14 cellular contexts compared by ENCODE assay signal in the genomic region with DNA sequence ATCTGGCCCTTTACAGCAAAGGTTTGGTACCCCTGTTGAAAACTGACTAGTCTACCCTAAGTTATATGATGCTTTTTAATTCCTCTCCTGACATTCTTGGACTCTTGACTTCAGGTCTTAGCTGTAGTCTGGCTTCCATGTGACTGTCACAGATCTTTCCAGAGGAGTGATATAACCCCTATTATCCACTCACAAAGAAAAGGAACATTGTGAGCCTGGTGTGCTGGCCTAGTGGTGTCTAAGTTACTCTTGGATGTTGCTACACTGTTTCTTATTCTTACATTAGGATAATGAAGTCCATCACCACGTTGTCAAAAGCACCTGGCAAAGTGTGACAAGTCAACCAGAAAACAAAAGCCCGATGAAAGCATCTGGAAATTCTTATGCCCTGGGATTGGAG. TPM values are rescaled to one million over a fixed set of nuclear protein-coding genes. Genes with fewer than 3 reads are reported as not detected.
A peak's percentile ranks its signal among the peaks of the same experiment; 100 is the strongest.
DNase-seq lines count a peak whose midpoint lies in the region; ATAC-seq and TF ChIP-seq lines count a peak whose summit lies in the region.
"Had no signal": no experiment of that assay in that cellular context is flagged by ENCODE, and none has a peak within 500 bp of the region (broad histone marks: within the 10 kb centered on the region; RNA-seq: fewer than 3 reads in every experiment).

No MANE protein-coding gene starts in this region.

- intact Hi-C loops in left ventricle myocardium superior (cut with micrococcal nuclease) (loop anchor here (10.0 kb wide), 1 partner anchor 88 kb away; no protein-coding TSS in a partner anchor), Right ventricle myocardium superior (cut with DNase I) (no loop called here)

- H3K27me3 Mint-ChIP-seq in activated T-helper 17 cell treated with anti-CD3 and anti-CD28 coated beads, Interleukin-2, amount 50 U/mL, for 72 hours: no peaks in the 10 kb centered on the region
- H3K27me3 Mint-ChIP-seq in memory B cell: no peaks in the 10 kb centered on the region

- no peaks in the 10 kb centered on the region for H3K9me3 Mint-ChIP-seq in activated T-helper 17 cell treated with anti-CD3 and anti-CD28 coated beads, Interleukin-2, amount 50 U/mL, for 72 hours
- no peaks in the 10 kb centered on the region for H3K9me3 Mint-ChIP-seq in memory B cell
- H3K9me3 Mint-ChIP-seq: H9 had no signal

- DNase-seq in left ventricle myocardium superior: no peak
- no peak for DNase-seq in Right ventricle myocardium superior
- no peak for DNase-seq in memory B cell (ENCODE audit: low spot score in 2 of 2)
- DNase-seq in GM13976 (ENCODE audit: low spot score): no peak
- no peak for DNase-seq in SKM-1 (lab: John Stamatoyannopoulos, UW; ENCODE audit: unreplicated experiment)
- DNase-seq: DMS79, H9, MG63, NCI-H1092 treated with DMSO at 0.1 percent for 48 hours, NCI-H1694, NCI-H510A treated with DMSO at 0.1 percent for 48 hours had no signal

- no peak overlapping the region for H3K4me3 Mint-ChIP-seq in activated T-helper 17 cell treated with anti-CD3 and anti-CD28 coated beads, Interleukin-2, amount 50 U/mL, for 72 hours
- H3K4me3 Mint-ChIP-seq in memory B cell: no peak overlapping the region
- H3K4me3 Mint-ChIP-seq: H9 had no signal

- peak overlapping the region; percentile 74 for H3K27ac Mint-ChIP-seq in activated T-helper 17 cell treated with anti-CD3 and anti-CD28 coated beads, Interleukin-2, amount 50 U/mL, for 72 hours
- H3K27ac Mint-ChIP-seq in memory B cell: peak overlapping the region; percentile 57
- H3K27ac Mint-ChIP-seq: H9 had no signal

- TF ChIP-seq CTCF in GM13976 (IDR thresholded peaks at IDR 0.05; ENCODE audit: borderline replicate concordance, control extremely low read depth, extremely low read depth, insufficient read depth, missing control alignments): no peak

- in situ Hi-C loops in GM13976 (cut with MboI; ENCODE audit: low sequenced_read_pairs, unreplicated experiment): no loop called here

- H3K4me1 Mint-ChIP-seq in activated T-helper 17 cell treated with anti-CD3 and anti-CD28 coated beads, Interleukin-2, amount 50 U/mL, for 72 hours: peaks cover 5% of the 10 kb centered on the region
- H3K4me1 Mint-ChIP-seq in memory B cell: no peaks in the 10 kb centered on the region

- peaks cover 81% of the 10 kb centered on the region for H3K36me3 Mint-ChIP-seq in activated T-helper 17 cell treated with anti-CD3 and anti-CD28 coated beads, Interleukin-2, amount 50 U/mL, for 72 hours (ENCODE audit: low read depth)
- peaks cover 29% of the 10 kb centered on the region for H3K36me3 Mint-ChIP-seq in memory B cell

- ATAC-seq in left ventricle myocardium superior (peak; percentile 24), Right ventricle myocardium superior (ENCODE audit: poor library complexity) (no peak), memory B cell (ENCODE audit: low read depth) (no peak), HG02759 (IDR thresholded peaks at IDR 0.05; ENCODE audit: unreplicated experiment) (no peak)
- no peak for ATAC-seq in activated T-helper 17 cell treated with anti-CD3 and anti-CD28 coated beads, Interleukin-2, amount 50 U/mL, for 72 hours (replicated peaks)
- ATAC-seq: Panc1 had no signal

RNA-seq across cellular contexts. Expression of gene RAD23B, which starts 49.8 kb away (rescaled TPM):
- 104 TPM for total RNA-seq in left ventricle myocardium superior
- 91.8 TPM for total RNA-seq in Right ventricle myocardium superior
- total RNA-seq in activated T-helper 17 cell treated with anti-CD3 and anti-CD28 coated beads, Interleukin-2, amount 50 U/mL, for 72 hours: 100 to 1,000 TPM in 1 of 2 donors, 10 to 100 TPM in 1; 67.7 to 113 TPM
